ENCODE assay signal across 18 cellular contexts in the genomic region with DNA sequence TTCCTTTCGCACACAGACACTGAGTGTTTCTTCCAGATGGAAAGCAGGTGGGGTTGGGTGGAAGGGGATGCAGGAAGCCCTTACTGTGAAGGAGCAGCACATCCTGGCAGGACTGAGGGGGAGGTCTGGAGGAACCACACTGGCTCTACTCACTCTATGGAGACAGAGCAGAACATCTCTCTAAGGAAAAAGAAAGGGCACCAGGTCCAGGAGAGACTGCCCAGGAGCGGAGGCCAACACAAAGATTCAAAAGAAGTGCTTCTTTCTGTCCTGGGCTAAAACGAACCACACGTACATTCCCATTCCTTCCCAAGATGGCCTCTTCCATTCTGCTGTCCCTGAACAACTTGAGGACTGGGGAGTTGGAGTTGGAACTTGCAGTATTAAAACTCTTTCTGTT. TPM values are rescaled to one million over a fixed set of nuclear protein-coding genes. Genes with fewer than 3 reads are reported as not detected.
A peak's percentile ranks its signal among the peaks of the same experiment; 100 is the strongest.
DNase-seq lines count a peak whose midpoint lies in the region; ATAC-seq, FAIRE-seq and TF ChIP-seq lines count a peak whose summit lies in the region.
"Had no signal": no experiment of that assay in that cellular context is flagged by ENCODE, and none has a peak within 500 bp of the region (broad histone marks: within the 10 kb centered on the region; RNA-seq: fewer than 3 reads in every experiment).

No MANE protein-coding gene starts in this region.

- H4K20me1 ChIP-seq in K562 (replicated peaks; ENCODE audit: control insufficient read depth, insufficient read depth, low read length): no peaks in the 10 kb centered on the region

- no peak for TF ChIP-seq POLR2A in K562 (conservative IDR thresholded peaks at IDR 0.05)

- in situ Hi-C loops in K562 (cut with MboI): no loop called here

- no peak for TF ChIP-seq EP300 in K562 (IDR thresholded peaks at IDR 0.05; ENCODE audit: low read length)

- H3K4me2 ChIP-seq in K562 (ENCODE audit: insufficient read depth, low read length): no peak overlapping the region
- H3K4me2 ChIP-seq: A549 had no signal

- intact Hi-C loops in left ventricle myocardium superior (cut with micrococcal nuclease) (no loop called here), K562 (cut with micrococcal nuclease) (no loop called here)

- H3K27ac ChIP-seq in right atrium auricular region (no peak overlapping the region), K562 (ENCODE audit: extremely low read depth, low read depth, low read length) (no peak overlapping the region)
- H3K27ac ChIP-seq: Peyer's patch, SK-N-MC had no signal

- H3K36me3 ChIP-seq in right atrium auricular region: no peaks in the 10 kb centered on the region
- H3K36me3 ChIP-seq in K562 (ENCODE audit: control insufficient read depth, insufficient read depth, low read length): no peaks in the 10 kb centered on the region
- H3K36me3 ChIP-seq: HAP-1, Peyer's patch had no signal

- H3K27me3 ChIP-seq in right atrium auricular region (no peaks in the 10 kb centered on the region), K562 (ENCODE audit: control insufficient read depth in 2 of 2, insufficient read depth in 2 of 2, low read length in 2 of 2) (no peaks in the 10 kb centered on the region; a peak in 2 of 5 replicates)
- H3K27me3 ChIP-seq: Peyer's patch had no signal

- no peak for TF ChIP-seq RAD21 in K562 (CRISPR knock-in tag; conservative IDR thresholded peaks at IDR 0.05 in 1 of 2, IDR thresholded peaks at IDR 0.05 in 1 of 2)

- H3K9me3 ChIP-seq in right atrium auricular region: no peaks in the 10 kb centered on the region
- H3K9me3 ChIP-seq in K562 (replicated peaks; ENCODE audit: control insufficient read depth, insufficient read depth, low read depth, low read length): no peaks in the 10 kb centered on the region
- H3K9me3 ChIP-seq: A549, Caco-2, HAP-1, Peyer's patch had no signal

- 5% methylated on average over 4 of the region's 4 CpGs for WGBS in K562 (ENCODE audit: insufficient coverage, low coverage, missing lambda C conversion rate)

- no peak overlapping the region for H3K9ac ChIP-seq in K562 (ENCODE audit: insufficient read depth in 1 of 2, low read depth in 2 of 2, low read length in 2 of 2)

- CTCF ChIA-PET in K562 (lab: Yijun Ruan, JAX; ENCODE audit: low intra/inter-chr PET ratio): no interaction called here

- ATAC-seq in left ventricle myocardium superior (no peak), K562 (no peak), GM18498 (IDR thresholded peaks at IDR 0.05; ENCODE audit: unreplicated experiment) (no peak)
- ATAC-seq: A549, Right ventricle myocardium inferior had no signal

- no peaks in the 10 kb centered on the region for H3K79me2 ChIP-seq in K562 (ENCODE audit: control insufficient read depth, insufficient read depth, low read length)

- H3K4me1 ChIP-seq in right atrium auricular region: peaks cover 0 to 13% of the 10 kb centered on the region in 2 donors
- 0 out of 5 replicates have a peak, but pooled peaks cover 0 to under 1% of the 10 kb centered on the region in 2 experiments for H3K4me1 ChIP-seq in K562 (replicated peaks in 1 of 2; ENCODE audit: control insufficient read depth in 2 of 2, insufficient read depth in 2 of 2, low read length in 2 of 2)
- H3K4me1 ChIP-seq: HAP-1, Peyer's patch had no signal

- POLR2A ChIA-PET in K562 (lab: Yijun Ruan, JAX): interaction anchor here (1.3 kb wide), 1 partner anchor 14 kb away, joined by 4 read pairs; a partner anchor contains a TSS

- TF ChIP-seq CTCF in right atrium auricular region (IDR thresholded peaks at IDR 0.05) (no peak), K562 (IDR thresholded peaks at IDR 0.05 in 2 of 3, conservative IDR thresholded peaks at IDR 0.05 in 1 of 3; ENCODE audit: insufficient read depth in 2 of 3, low read depth in 1 of 3, low read length in 3 of 3) (no peak)

- FAIRE-seq in K562 (lab: Jason Lieb, UNC): no peak
- FAIRE-seq: A549 had no signal

- H3K4me3 ChIP-seq in right atrium auricular region: no peak overlapping the region
- H3K4me3 ChIP-seq in K562: no peak overlapping the region
- H3K4me3 ChIP-seq: A549, HAP-1, Peyer's patch, SK-N-MC had no signal

- DNase-seq in right atrium auricular region (ENCODE audit: low spot score): peak; percentile 28
- DNase-seq in left ventricle myocardium superior: no peak
- DNase-seq in K562 (ENCODE audit: extremely low read depth in 1 of 4, low spot score in 3 of 4): no peak
- peak; percentile 5 for DNase-seq in mucosa of gallbladder (ENCODE audit: low spot score)
- DNase-seq in NCI-H345 treated with DMSO at 0.1 percent for 48 hours (lab: John Stamatoyannopoulos, UW; ENCODE audit: unreplicated experiment): no peak
- no peak for DNase-seq in stimulated activated naive CD4-positive, alpha-beta T cell treated with Interleukin-2 at 50 U/mL for 16 hours (lab: John Stamatoyannopoulos, UW)
- DNase-seq in NCI-H1436 treated with DMSO at 0.1 percent for 48 hours (lab: John Stamatoyannopoulos, UW): no peak
- DNase-seq: Caco-2; CD4-positive, CD25-positive, alpha-beta regulatory T cell; EL; NCI-H1417 treated with DMSO at 0.1 percent for 48 hours; NCI-H524; Peyer's patch had no signal

- H3K9me1 ChIP-seq in K562 (ENCODE audit: control insufficient read depth, insufficient read depth, low read length): no peaks in the 10 kb centered on the region

- H2AFZ ChIP-seq in K562 (ENCODE audit: low read depth, low read length): no peak overlapping the region

- BruUV-seq in K562 (replicated peaks; lab: Mats Ljungman, UMichigan): no TSS peak

TF ChIP-seq in K562, 482 proteins besides CTCF, POLR2A, EP300 and RAD21:
- TF ChIP-seq, protein P1, sequence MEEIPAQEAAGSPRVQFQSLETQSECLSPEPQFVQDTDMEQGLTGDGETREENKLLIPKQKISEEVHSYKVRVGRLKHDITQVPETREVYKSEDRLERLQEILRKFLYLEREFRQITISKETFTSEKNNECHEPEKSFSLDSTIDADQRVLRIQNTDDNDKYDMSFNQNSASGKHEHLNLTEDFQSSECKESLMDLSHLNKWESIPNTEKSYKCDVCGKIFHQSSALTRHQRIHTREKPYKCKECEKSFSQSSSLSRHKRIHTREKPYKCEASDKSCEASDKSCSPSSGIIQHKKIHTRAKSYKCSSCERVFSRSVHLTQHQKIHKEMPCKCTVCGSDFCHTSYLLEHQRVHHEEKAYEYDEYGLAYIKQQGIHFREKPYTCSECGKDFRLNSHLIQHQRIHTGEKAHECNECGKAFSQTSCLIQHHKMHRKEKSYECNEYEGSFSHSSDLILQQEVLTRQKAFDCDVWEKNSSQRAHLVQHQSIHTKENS (CRISPR knock-in tag; IDR thresholded peaks at IDR 0.05): no peak
- TF ChIP-seq, protein P2, sequence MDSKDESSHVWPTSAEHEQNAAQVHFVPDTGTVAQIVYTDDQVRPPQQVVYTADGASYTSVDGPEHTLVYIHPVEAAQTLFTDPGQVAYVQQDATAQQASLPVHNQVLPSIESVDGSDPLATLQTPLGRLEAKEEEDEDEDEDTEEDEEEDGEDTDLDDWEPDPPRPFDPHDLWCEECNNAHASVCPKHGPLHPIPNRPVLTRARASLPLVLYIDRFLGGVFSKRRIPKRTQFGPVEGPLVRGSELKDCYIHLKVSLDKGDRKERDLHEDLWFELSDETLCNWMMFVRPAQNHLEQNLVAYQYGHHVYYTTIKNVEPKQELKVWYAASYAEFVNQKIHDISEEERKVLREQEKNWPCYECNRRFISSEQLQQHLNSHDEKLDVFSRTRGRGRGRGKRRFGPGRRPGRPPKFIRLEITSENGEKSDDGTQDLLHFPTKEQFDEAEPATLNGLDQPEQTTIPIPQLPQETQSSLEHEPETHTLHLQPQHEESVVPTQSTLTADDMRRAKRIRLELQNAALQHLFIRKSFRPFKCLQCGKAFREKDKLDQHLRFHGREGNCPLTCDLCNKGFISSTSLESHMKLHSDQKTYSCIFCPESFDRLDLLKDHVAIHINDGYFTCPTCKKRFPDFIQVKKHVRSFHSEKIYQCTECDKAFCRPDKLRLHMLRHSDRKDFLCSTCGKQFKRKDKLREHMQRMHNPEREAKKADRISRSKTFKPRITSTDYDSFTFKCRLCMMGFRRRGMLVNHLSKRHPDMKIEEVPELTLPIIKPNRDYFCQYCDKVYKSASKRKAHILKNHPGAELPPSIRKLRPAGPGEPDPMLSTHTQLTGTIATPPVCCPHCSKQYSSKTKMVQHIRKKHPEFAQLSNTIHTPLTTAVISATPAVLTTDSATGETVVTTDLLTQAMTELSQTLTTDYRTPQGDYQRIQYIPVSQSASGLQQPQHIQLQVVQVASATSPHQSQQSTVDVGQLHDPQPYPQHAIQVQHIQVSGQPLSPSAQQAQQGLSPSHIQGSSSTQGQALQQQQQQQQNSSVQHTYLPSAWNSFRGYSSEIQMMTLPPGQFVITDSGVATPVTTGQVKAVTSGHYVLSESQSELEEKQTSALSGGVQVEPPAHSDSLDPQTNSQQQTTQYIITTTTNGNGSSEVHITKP (IDR thresholded peaks at IDR 0.05; ENCODE audit: partially characterized antibody): peak; percentile 59
- TF ChIP-seq ETV5 (CRISPR knock-in tag; IDR thresholded peaks at IDR 0.05; ENCODE audit: low read depth): no peak
- no peak for TF ChIP-seq MAZ (CRISPR knock-in tag; conservative IDR thresholded peaks at IDR 0.05 in 1 of 2, IDR thresholded peaks at IDR 0.05 in 1 of 2)

RNA-seq across cellular contexts. Expression of a gene that starts 13.8 kb away (rescaled TPM):
- total RNA-seq in right atrium auricular region (10 to 100 TPM in 1 of 2 donors, 1 to 10 TPM in 1; 6.2 to 21.0 TPM), left ventricle myocardium superior (2.2 TPM), K562 (2014; rRNA removed) (0.09 TPM in 1 of 2 replicates, not detected in the other), K562 (2014; rRNA removed; fragmentation: Illumina TruSeq; extraction: Trizol) (0.04 and 0.10 TPM in 2 replicates), K562 (2015; rRNA removed; fragmentation: Illumina TruSeq; extraction: Trizol) (0.11 and 0.14 TPM in 2 replicates), K562 (2021) (0.34 and 0.38 TPM in 2 replicates), mucosa of gallbladder (91.7 TPM)
- total RNA-seq in K562 (2011; cell fraction: chromatin; rRNA removed; ENCODE audit: low replicate concordance): 0.44 and 0.55 TPM in 2 replicates
- 0.13 and 0.67 TPM in 2 replicates for total RNA-seq in K562 (2011; cell fraction: nucleolus; rRNA removed)
- total RNA-seq in K562 (2011; cell fraction: nucleoplasm; rRNA removed): 0.53 and 0.73 TPM in 2 replicates
- polyA plus RNA-seq in K562 (2011; rRNA removed) (0.15 and 0.21 TPM in 2 replicates), K562 (2014; fragmentation: Illumina TruSeq; extraction: Trizol) (0.06 TPM in 1 of 2 replicates, not detected in the other), K562 (2014; fragmentation: Nextera tagmentation; extraction: Ambion mirVana) (not detected), K562 (2014; rRNA removed) (not detected in 2 replicates)
- 0.30 TPM in 1 of 2 replicates, not detected in the other for polyA plus RNA-seq in K562 (2011; cell fraction: cytosol; rRNA removed)
- polyA plus RNA-seq in K562 (2011; cell fraction: nucleus; rRNA removed): 0.21 and 1.7 TPM in 2 replicates
- 0.13 and 0.35 TPM in 2 replicates for polyA plus RNA-seq in K562 (2012)
- polyA minus RNA-seq in K562 (2011; rRNA and poly(A)+ RNA removed): 0.21 TPM in 1 of 2 replicates, not detected in the other
- polyA minus RNA-seq in K562 (2011; cell fraction: cytosol; rRNA and poly(A)+ RNA removed): not detected in 2 replicates
- 0.22 and 0.40 TPM in 2 replicates for polyA minus RNA-seq in K562 (2011; cell fraction: nucleus; rRNA and poly(A)+ RNA removed)

Comparison
In these comparisons a context has a peak if more than half of its experiments do, and no peak if none do; other contexts are left out.
1. DNase-seq: peak in right atrium auricular region (single experiment) and mucosa of gallbladder (single experiment); none in left ventricle myocardium superior (single experiment), K562 (0 of 4), NCI-H345 treated with DMSO at 0.1 percent for 48 hours (single experiment), stimulated activated naive CD4-positive, alpha-beta T cell treated with Interleukin-2 at 50 U/mL for 16 hours (single experiment) and NCI-H1436 treated with DMSO at 0.1 percent for 48 hours (single experiment).